Comparison of ENCODE assay signal across 8 cellular contexts in the genomic region with DNA sequence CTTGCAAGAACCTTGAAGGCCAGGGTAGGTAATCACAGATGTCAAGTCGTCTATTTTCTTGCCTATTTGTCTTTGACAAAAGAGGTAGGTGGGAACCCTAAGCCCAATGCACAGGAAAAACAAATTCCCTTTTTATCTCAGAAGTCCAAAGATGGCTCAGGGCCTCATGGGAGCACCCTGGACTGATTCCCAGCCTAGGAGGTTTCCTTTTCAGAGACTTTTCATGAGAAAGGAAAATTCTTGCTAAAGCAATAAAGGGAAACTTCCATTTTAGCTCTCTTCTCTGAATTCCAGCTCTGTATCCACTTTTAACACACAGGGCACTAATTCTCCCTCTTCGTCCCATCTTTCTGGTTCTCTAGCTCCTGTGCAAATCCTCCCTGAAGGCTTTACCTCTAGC. TPM values are rescaled to one million over a fixed set of nuclear protein-coding genes. Genes with fewer than 3 reads are reported as not detected.
A peak's percentile ranks its signal among the peaks of the same experiment; 100 is the strongest.
DNase-seq lines count a peak whose midpoint lies in the region; ATAC-seq and TF ChIP-seq lines count a peak whose summit lies in the region.

No MANE protein-coding gene starts in this region.

- H2BK15ac ChIP-seq in H9 (ENCODE audit: low read depth, low read length), result no peak overlapping the region

- peaks cover 10% of the 10 kb centered on the region for H3K23me2 ChIP-seq in H9 (ENCODE audit: insufficient read length, low read depth, low read length, poor library complexity, severe bottlenecking)

- H3K4me3 Mint-ChIP-seq in H9, result peak overlapping the region; percentile 96 to 98

- H3K9me3 ChIP-seq in H9 (ENCODE audit: control insufficient read depth, low read depth, low read length), result no peaks in the 10 kb centered on the region
- H3K9me3 ChIP-seq in adipocyte (ENCODE audit: control insufficient read depth, low read length), result no peaks in the 10 kb centered on the region
- H3K9me3 ChIP-seq in right atrium auricular region, result no peaks in the 10 kb centered on the region
- H3K9me3 ChIP-seq in skeletal muscle tissue (ENCODE audit: control insufficient read depth in 3 of 3, low read length in 3 of 3), result no peaks in the 10 kb centered on the region

- H3K27me3 Mint-ChIP-seq in H9 (ENCODE audit: low read depth), result peaks cover 5% of the 10 kb centered on the region

- H3K56ac ChIP-seq in H9 (ENCODE audit: insufficient read length, low read depth, low read length), result no peak overlapping the region

- H3K14ac ChIP-seq in H9 (ENCODE audit: insufficient read depth, low read length), result no peak overlapping the region

- H2AFZ ChIP-seq in H9 (ENCODE audit: low read length), result no peak overlapping the region

- H3K4me1 ChIP-seq in H9 (ENCODE audit: insufficient read depth, low read length) (peaks cover 2% of the 10 kb centered on the region; the same call in 1 of the 2 replicates), adipocyte (ENCODE audit: control insufficient read depth, insufficient read depth, low read length) (peaks cover 20% of the 10 kb centered on the region), right atrium auricular region (peaks cover 0 to 28% of the 10 kb centered on the region in 2 donors), skeletal muscle tissue (ENCODE audit: control insufficient read depth in 3 of 3, insufficient read depth in 3 of 3, low read length in 3 of 3) (peaks cover 5 to 21% (median 12%) of the 10 kb centered on the region in 3 donors)

- no peak overlapping the region for H3K4ac ChIP-seq in H9 (ENCODE audit: low read depth, low read length)

- ATAC-seq in GM21447 (IDR thresholded peaks at IDR 0.05; ENCODE audit: unreplicated experiment) (no peak), GM18861 (IDR thresholded peaks at IDR 0.05; ENCODE audit: unreplicated experiment) (no peak), HG03432 (IDR thresholded peaks at IDR 0.05; ENCODE audit: unreplicated experiment) (no peak)

- H3K36me3 ChIP-seq in adipocyte (ENCODE audit: control insufficient read depth, insufficient read depth, low read length, severe bottlenecking), result peaks cover 28% of the 10 kb centered on the region
- peaks cover 33% of the 10 kb centered on the region for H3K36me3 ChIP-seq in right atrium auricular region
- peaks cover 27 to 31% (median 30%) of the 10 kb centered on the region in 3 donors for H3K36me3 ChIP-seq in skeletal muscle tissue (ENCODE audit: control insufficient read depth in 3 of 3, insufficient read depth in 3 of 3, low read length in 3 of 3)

- H3K4me3 ChIP-seq in adipocyte (ENCODE audit: low read length) (peak overlapping the region; percentile 94), right atrium auricular region (peak overlapping the region; percentile 85 to 88), skeletal muscle tissue (ENCODE audit: low read length in 3 of 3) (peak overlapping the region; percentile 83 to 90 (median 87))

- H3T11ph ChIP-seq in H9 (ENCODE audit: low read length), result no peak overlapping the region

- H3K36me3 Mint-ChIP-seq in H9 (ENCODE audit: insufficient read depth in 1 of 3, low read depth in 3 of 3), result peaks cover 4 to 13% (median 8%) of the 10 kb centered on the region in 3 experiments; a peak in 5 of 7 replicates

- no peak overlapping the region for H2BK20ac ChIP-seq in H9 (ENCODE audit: low read depth, low read length, poor library complexity, severe bottlenecking)

- H3K79me2 ChIP-seq in H9 (ENCODE audit: insufficient read depth, low read length), result no peaks in the 10 kb centered on the region

- H2BK120ac ChIP-seq in H9 (ENCODE audit: low read depth, low read length, poor library complexity, severe bottlenecking), result no peak overlapping the region

- no peaks in the 10 kb centered on the region for H3K79me1 ChIP-seq in H9 (ENCODE audit: insufficient read depth, low read depth, low read length, poor library complexity, severe bottlenecking)

- H3K27ac ChIP-seq in H9 (ENCODE audit: insufficient read length, low read depth, low read length) (no peak overlapping the region), right atrium auricular region (peak overlapping the region; percentile 97), skeletal muscle tissue (ENCODE audit: low read depth, low read length) (peak overlapping the region; percentile 94)

- H2BK12ac ChIP-seq in H9 (ENCODE audit: insufficient read length, low read depth, low read length), result no peak overlapping the region

- peaks cover 6 to 10% of the 10 kb centered on the region in 2 experiments for H3K4me1 Mint-ChIP-seq in H9

- H3K27me3 ChIP-seq in H9 (ENCODE audit: insufficient read depth, low read length) (no peaks in the 10 kb centered on the region), adipocyte (replicated peaks; ENCODE audit: control insufficient read depth, insufficient read depth, low read length) (no peaks in the 10 kb centered on the region), right atrium auricular region (no peaks in the 10 kb centered on the region), skeletal muscle tissue (ENCODE audit: control insufficient read depth in 3 of 3, insufficient read depth in 3 of 3, low read length in 3 of 3) (no peaks in the 10 kb centered on the region)

- H3K4me2 ChIP-seq in H9 (ENCODE audit: insufficient read depth, insufficient read length, low read length), result peak overlapping the region; percentile 89

- no peak overlapping the region for H3K23ac ChIP-seq in H9 (ENCODE audit: insufficient read length, low read depth, low read length)

- DNase-seq in H9, result no peak
- peak; percentile 60 for DNase-seq in adipocyte (ENCODE audit: low read depth)
- no peak for DNase-seq in right atrium auricular region (ENCODE audit: low spot score)
- DNase-seq in effector CD4-positive, alpha-beta T cell, result no peak

- no peak overlapping the region for H4K8ac ChIP-seq in H9 (replicated peaks; ENCODE audit: insufficient read length, low read depth, low read length)

- H4K20me1 ChIP-seq in H9 (ENCODE audit: control insufficient read depth, insufficient read depth, insufficient read length), result no peaks in the 10 kb centered on the region

- no peak overlapping the region for H3K18ac ChIP-seq in H9 (ENCODE audit: insufficient read length, low read depth, low read length)

- no peak overlapping the region for H4K91ac ChIP-seq in H9 (ENCODE audit: insufficient read length, low read depth, low read length)

- no peak overlapping the region for H3K27ac Mint-ChIP-seq in H9

- H2BK5ac ChIP-seq in H9 (ENCODE audit: insufficient read length, low read length), result no peak overlapping the region

- no peak overlapping the region for H2AK5ac ChIP-seq in H9 (ENCODE audit: insufficient read length, low read length)

- no peak overlapping the region for H3K9ac ChIP-seq in H9 (ENCODE audit: extremely low read depth, insufficient read length, low read length)
- H3K9ac ChIP-seq in adipocyte (ENCODE audit: low read length), result peak overlapping the region; percentile 92
- peak overlapping the region in 2 of 3 donors; percentile 12 to 94 for H3K9ac ChIP-seq in skeletal muscle tissue (ENCODE audit: low read depth in 1 of 3, low read length in 3 of 3)

- no peak overlapping the region for H4K5ac ChIP-seq in H9 (ENCODE audit: insufficient read length, low read depth, low read length)

- no peaks in the 10 kb centered on the region for H3K9me3 Mint-ChIP-seq in H9

- TF ChIP-seq CTCF in H9 (conservative IDR thresholded peaks at IDR 0.05) (no peak), right atrium auricular region (IDR thresholded peaks at IDR 0.05) (no peak)

- WGBS in H9 (ENCODE audit: extremely low coverage, insufficient read length, low lambda C conversion rate), result no CpG with 5 or more reads among the region's 2 CpGs

RNA-seq across cellular contexts. Expression of a gene that starts 1.2 kb away (rescaled TPM):
- total RNA-seq in H9 (2021) (8.1 and 8.5 TPM in 2 replicates), right atrium auricular region (10 to 100 TPM; 18.1 to 19.1 TPM), skeletal muscle tissue (16.7 TPM)
